ENCODE assay signal across 8 cellular contexts in genomic region chr1:161367684-161368398, GRCh38. TPM values are rescaled to one million over a fixed set of nuclear protein-coding genes. Genes with fewer than 3 reads are reported as not detected.
DNase-seq lines count a peak whose midpoint lies in the region; ATAC-seq, FAIRE-seq and TF ChIP-seq lines count a peak whose summit lies in the region.

A gene with protein sequence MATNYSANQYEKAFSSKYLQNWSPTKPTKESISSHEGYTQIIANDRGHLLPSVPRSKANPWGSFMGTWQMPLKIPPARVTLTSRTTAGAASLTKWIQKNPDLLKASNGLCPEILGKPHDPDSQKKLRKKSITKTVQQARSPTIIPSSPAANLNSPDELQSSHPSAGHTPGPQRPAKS (minus strand): TSS chr1:161367876. CDS start chr1:161367868, 8 bp downstream.

- H3K4me3 Mint-ChIP-seq in T-helper 1 cell treated with Interleukin-12 subunit alpha and Interleukin-12 subunit beta and Interleukin-4 antibody, amounts not matched to agents 30 μg/mL and 1 μg/mL, for 36 hours: no peak within 1 kb of the TSS
- H3K4me3 Mint-ChIP-seq in stimulated activated naive CD8-positive, alpha-beta T cell treated with anti-CD3 and anti-CD28 coated beads, Interleukin-15, amount 100 ng/mL, for 72 hours: peak within 1 kb of the TSS in 1 of 2 donors; percentile 13

- H3K27me3 ChIP-seq in A673 (replicated peaks; ENCODE audit: insufficient read depth, low read depth, low read length, poor library complexity) (no peaks in the 10 kb centered on the region), layer of hippocampus (ENCODE audit: control insufficient read depth, insufficient read depth, low read length) (no peaks in the 10 kb centered on the region)

- peak; percentile 43; the same call in 1 of the 2 replicates for TF ChIP-seq CTCF in A673 (conservative IDR thresholded peaks at IDR 0.05; ENCODE audit: low read depth, low read length)
- peak; percentile 39 for TF ChIP-seq CTCF in choroid plexus epithelial cell (conservative IDR thresholded peaks at IDR 0.05; ENCODE audit: low read depth, low read length)

- peaks cover 23% of the 10 kb centered on the region for H3K36me3 Mint-ChIP-seq in T-helper 1 cell treated with Interleukin-12 subunit alpha and Interleukin-12 subunit beta and Interleukin-4 antibody, amounts not matched to agents 30 μg/mL and 1 μg/mL, for 36 hours (ENCODE audit: low read depth)

- CTCF ChIA-PET in A673 (lab: Charles Lee): no interaction called here

- peak within 1 kb of the TSS; percentile 46 for H3K27ac Mint-ChIP-seq in T-helper 1 cell treated with Interleukin-12 subunit alpha and Interleukin-12 subunit beta and Interleukin-4 antibody, amounts not matched to agents 30 μg/mL and 1 μg/mL, for 36 hours
- peak within 1 kb of the TSS; percentile 55 to 79 for H3K27ac Mint-ChIP-seq in stimulated activated naive CD8-positive, alpha-beta T cell treated with anti-CD3 and anti-CD28 coated beads, Interleukin-15, amount 100 ng/mL, for 72 hours

- H3K4me3 ChIP-seq in A673 (ENCODE audit: low read depth, low read length, poor library complexity, severe bottlenecking) (no peak within 1 kb of the TSS), choroid plexus epithelial cell (ENCODE audit: low read depth, low read length) (no peak within 1 kb of the TSS)

- no peaks in the 10 kb centered on the region for H3K9me3 Mint-ChIP-seq in T-helper 1 cell treated with Interleukin-12 subunit alpha and Interleukin-12 subunit beta and Interleukin-4 antibody, amounts not matched to agents 30 μg/mL and 1 μg/mL, for 36 hours
- H3K9me3 Mint-ChIP-seq in stimulated activated naive CD8-positive, alpha-beta T cell treated with anti-CD3 and anti-CD28 coated beads, Interleukin-15, amount 100 ng/mL, for 72 hours: no peaks in the 10 kb centered on the region

- peak; percentile 77 for DNase-seq in A673 (ENCODE audit: low spot score)
- peak; percentile 49 for DNase-seq in GM12892 (ENCODE audit: insufficient read length)
- peak; percentile 86 for DNase-seq in NCI-H1105 treated with DMSO at 0.1 percent for 48 hours (lab: John Stamatoyannopoulos, UW)
- DNase-seq in choroid plexus epithelial cell (ENCODE audit: low read depth): peak; percentile 95
- peak in 1 of 2 donors; percentile 51 for DNase-seq in stimulated activated naive CD8-positive, alpha-beta T cell treated with anti-CD3 and anti-CD28 coated beads, Interleukin-15, amount 100 ng/mL, for 72 hours

- H3K27me3 Mint-ChIP-seq in T-helper 1 cell treated with Interleukin-12 subunit alpha and Interleukin-12 subunit beta and Interleukin-4 antibody, amounts not matched to agents 30 μg/mL and 1 μg/mL, for 36 hours (ENCODE audit: low read depth): no peaks in the 10 kb centered on the region
- no peaks in the 10 kb centered on the region for H3K27me3 Mint-ChIP-seq in stimulated activated naive CD8-positive, alpha-beta T cell treated with anti-CD3 and anti-CD28 coated beads, Interleukin-15, amount 100 ng/mL, for 72 hours

- H3K36me3 ChIP-seq in A673 (ENCODE audit: insufficient read depth, low read length, poor library complexity, severe bottlenecking): peaks cover 3% of the 10 kb centered on the region

- TF ChIP-seq POLR2A in GM12892 (IDR thresholded peaks at IDR 0.05; ENCODE audit: low read depth, low read length): no peak

- no peaks in the 10 kb centered on the region for H3K9me3 ChIP-seq in A673 (ENCODE audit: low read depth, low read length, poor library complexity, severe bottlenecking)

- no peak within 1 kb of the TSS for H3K27ac ChIP-seq in A673 (ENCODE audit: low read depth, low read length, poor library complexity, severe bottlenecking)
- H3K27ac ChIP-seq in layer of hippocampus (ENCODE audit: low read depth, low read length): peak within 1 kb of the TSS; percentile 19

- ATAC-seq in HG02759 (IDR thresholded peaks at IDR 0.05; ENCODE audit: unreplicated experiment): peak; percentile 94
- peak; percentile 99 for ATAC-seq in stimulated activated naive CD8-positive, alpha-beta T cell treated with anti-CD3 and anti-CD28 coated beads, Interleukin-15, amount 100 ng/mL, for 72 hours

- peaks cover 6% of the 10 kb centered on the region for H3K4me1 ChIP-seq in A673 (ENCODE audit: insufficient read depth, low read length, poor library complexity, severe bottlenecking)

- POLR2A ChIA-PET in A673 (lab: Charles Lee; ENCODE audit: low non-redundant PET): no interaction called here

- peaks cover 10% of the 10 kb centered on the region for H3K4me1 Mint-ChIP-seq in T-helper 1 cell treated with Interleukin-12 subunit alpha and Interleukin-12 subunit beta and Interleukin-4 antibody, amounts not matched to agents 30 μg/mL and 1 μg/mL, for 36 hours (ENCODE audit: low read depth)
- H3K4me1 Mint-ChIP-seq in stimulated activated naive CD8-positive, alpha-beta T cell treated with anti-CD3 and anti-CD28 coated beads, Interleukin-15, amount 100 ng/mL, for 72 hours: peaks cover 15% of the 10 kb centered on the region

- no peak for FAIRE-seq in GM12892 (lab: Jason Lieb, UNC)

- BruUV-seq in A673 (replicated peaks; lab: Mats Ljungman, UMichigan): no TSS peak

- intact Hi-C loops in A673 (cut with micrococcal nuclease; ENCODE audit: unreplicated experiment): no loop called here

RNA-seq across cellular contexts. Expression of the gene that starts here (rescaled TPM):
- total RNA-seq in A673 (2021): not detected in 2 replicates
- not detected for polyA plus RNA-seq in GM12892 (2012; ENCODE audit: missing spikeins)

Comparison
In these comparisons a context has a peak if more than half of its experiments do, and no peak if none do; other contexts are left out.
1. Peak in DNase-seq in A673; RNA of the gene not detected or under 1 TPM.